In the genomic region with DNA sequence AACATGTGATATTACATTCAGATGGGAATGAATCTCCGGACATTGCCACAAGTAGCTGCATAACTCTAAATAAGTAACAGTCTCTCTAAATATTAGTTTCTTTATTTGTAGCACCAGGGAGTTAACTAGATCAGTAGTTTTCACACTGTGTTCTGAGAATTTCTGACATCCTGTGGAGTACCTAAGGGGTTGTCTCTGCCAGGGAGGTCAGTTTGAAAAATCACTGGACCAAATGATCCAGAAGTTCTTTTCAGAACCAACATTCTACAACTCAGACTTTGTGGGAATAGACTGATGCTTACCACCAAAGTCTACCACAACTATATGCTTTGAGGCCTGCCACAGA, we compare ENCODE assay signal across 14 cellular contexts. TPM values are rescaled to one million over a fixed set of nuclear protein-coding genes. Genes with fewer than 3 reads are reported as not detected.
A peak's percentile ranks its signal among the peaks of the same experiment; 100 is the strongest.
DNase-seq lines count a peak whose midpoint lies in the region; ATAC-seq, FAIRE-seq and TF ChIP-seq lines count a peak whose summit lies in the region.
"Had no signal": no experiment of that assay in that cellular context is flagged by ENCODE, and none has a peak within 500 bp of the region (broad histone marks: within the 10 kb centered on the region; RNA-seq: fewer than 3 reads in every experiment).

No MANE protein-coding gene starts in this region.

- no peak overlapping the region for H3K4ac ChIP-seq in H9 (ENCODE audit: low read depth, low read length)

- H2BK12ac ChIP-seq in H9 (ENCODE audit: insufficient read length, low read depth, low read length): no peak overlapping the region

- H2BK20ac ChIP-seq in H9 (ENCODE audit: low read depth, low read length, poor library complexity, severe bottlenecking): no peak overlapping the region

- peaks cover 14% of the 10 kb centered on the region for H3K4me1 Mint-ChIP-seq in activated naive CD8-positive, alpha-beta T cell treated with anti-CD3 and anti-CD28 coated beads, Interleukin-2, amount 10 ng/mL, durations not matched to agents 7 days and 5 days
- H3K4me1 Mint-ChIP-seq in H9: peaks cover 4 to 8% of the 10 kb centered on the region in 2 experiments

- POLR2A ChIA-PET in activated naive CD8-positive, alpha-beta T cell treated with anti-CD3 and anti-CD28 coated beads, Interleukin-2, amount 10 ng/mL, durations not matched to agents 7 days and 5 days (lab: Charles Lee): no interaction called here

- H3K27me3 ChIP-seq in H9 (ENCODE audit: insufficient read depth, low read length): no peaks in the 10 kb centered on the region

- peaks cover 21% of the 10 kb centered on the region for H3K9me3 Mint-ChIP-seq in activated naive CD8-positive, alpha-beta T cell treated with anti-CD3 and anti-CD28 coated beads, Interleukin-2, amount 10 ng/mL, durations not matched to agents 7 days and 5 days
- H3K9me3 Mint-ChIP-seq in H9: peaks cover 14 to 15% of the 10 kb centered on the region in 2 experiments

- no peak overlapping the region for H2AK5ac ChIP-seq in H9 (ENCODE audit: insufficient read length, low read length)

- H3K27ac Mint-ChIP-seq in activated naive CD8-positive, alpha-beta T cell treated with anti-CD3 and anti-CD28 coated beads, Interleukin-2, amount 10 ng/mL, durations not matched to agents 7 days and 5 days: peak overlapping the region; percentile 64
- H3K27ac Mint-ChIP-seq in H9: no peak overlapping the region

- no peaks in the 10 kb centered on the region for H3K79me1 ChIP-seq in H9 (ENCODE audit: insufficient read depth, low read depth, low read length, poor library complexity, severe bottlenecking)

- no peak overlapping the region for H3K9ac ChIP-seq in H9 (ENCODE audit: extremely low read depth, insufficient read length, low read length)

- no peak for DNase-seq in activated naive CD8-positive, alpha-beta T cell treated with anti-CD3 and anti-CD28 coated beads, Interleukin-2, amount 10 ng/mL, durations not matched to agents 7 days and 5 days
- no peak for DNase-seq in coronary artery (ENCODE audit: low spot score)
- DNase-seq in RCC 7860 (ENCODE audit: low spot score): no peak
- DNase-seq in stimulated activated naive CD8-positive, alpha-beta T cell treated with anti-CD3 and anti-CD28 coated beads, Interleukin-15, Interleukin-2, amounts not matched to agents 100 U/mL and 50 U/mL, for 24 hours: no peak
- DNase-seq in H9: no peak
- DNase-seq: Caco-2, NCI-H446 had no signal

- FAIRE-seq in RCC 7860 (lab: Jason Lieb, UNC): no peak
- FAIRE-seq: bronchial epithelial cell had no signal

- no peak overlapping the region for H3K18ac ChIP-seq in H9 (ENCODE audit: insufficient read length, low read depth, low read length)

- no peak overlapping the region for H4K5ac ChIP-seq in H9 (ENCODE audit: insufficient read length, low read depth, low read length)

- no peak overlapping the region for H3K14ac ChIP-seq in H9 (ENCODE audit: insufficient read depth, low read length)

- ATAC-seq in GM18909 (IDR thresholded peaks at IDR 0.05; ENCODE audit: poor library complexity, unreplicated experiment) (peak; percentile 45), GM21786 (IDR thresholded peaks at IDR 0.05; ENCODE audit: unreplicated experiment) (peak; percentile 38), HG03280 (IDR thresholded peaks at IDR 0.05; ENCODE audit: unreplicated experiment) (peak; percentile 33)
- no peak for ATAC-seq in activated naive CD8-positive, alpha-beta T cell treated with anti-CD3 and anti-CD28 coated beads, Interleukin-2, amount 10 ng/mL, durations not matched to agents 7 days and 5 days (ENCODE audit: low read depth)
- no peak for ATAC-seq in stimulated activated naive CD8-positive, alpha-beta T cell treated with anti-CD3 and anti-CD28 coated beads, Interleukin-15, Interleukin-2, amounts not matched to agents 100 U/mL and 50 U/mL, for 24 hours
- ATAC-seq: left lobe of liver had no signal

- no peak overlapping the region for H2AFZ ChIP-seq in H9 (ENCODE audit: low read length)

- H2BK5ac ChIP-seq in H9 (ENCODE audit: insufficient read length, low read length): no peak overlapping the region

- peaks cover 4% of the 10 kb centered on the region for H3K36me3 Mint-ChIP-seq in activated naive CD8-positive, alpha-beta T cell treated with anti-CD3 and anti-CD28 coated beads, Interleukin-2, amount 10 ng/mL, durations not matched to agents 7 days and 5 days
- H3K36me3 Mint-ChIP-seq in H9 (ENCODE audit: insufficient read depth in 1 of 3, low read depth in 3 of 3): peaks cover 7 to 8% (median 8%) of the 10 kb centered on the region in 3 experiments; a peak in 6 of 7 replicates

- TF ChIP-seq CTCF in coronary artery (IDR thresholded peaks at IDR 0.05) (no peak), H9 (conservative IDR thresholded peaks at IDR 0.05) (no peak)

- H3K79me2 ChIP-seq in H9 (ENCODE audit: insufficient read depth, low read length): no peaks in the 10 kb centered on the region

- H3K4me1 ChIP-seq in H9 (ENCODE audit: insufficient read depth, low read length): no peaks in the 10 kb centered on the region
- H3K4me1 ChIP-seq: Caco-2, prostate gland had no signal

- H2BK15ac ChIP-seq in H9 (ENCODE audit: low read depth, low read length): no peak overlapping the region

- no peak overlapping the region for H3K4me2 ChIP-seq in H9 (ENCODE audit: insufficient read depth, insufficient read length, low read length)

- H3K56ac ChIP-seq in H9 (ENCODE audit: insufficient read length, low read depth, low read length): no peak overlapping the region

- H3K27me3 Mint-ChIP-seq in activated naive CD8-positive, alpha-beta T cell treated with anti-CD3 and anti-CD28 coated beads, Interleukin-2, amount 10 ng/mL, durations not matched to agents 7 days and 5 days: peaks cover 11% of the 10 kb centered on the region
- no peaks in the 10 kb centered on the region; the same call in 1 of the 2 replicates for H3K27me3 Mint-ChIP-seq in H9 (ENCODE audit: low read depth)

- no peak overlapping the region for H3T11ph ChIP-seq in H9 (ENCODE audit: low read length)

- no peaks in the 10 kb centered on the region for H3K23me2 ChIP-seq in H9 (ENCODE audit: insufficient read length, low read depth, low read length, poor library complexity, severe bottlenecking)

- no peak overlapping the region for H3K27ac ChIP-seq in coronary artery
- H3K27ac ChIP-seq in H9 (ENCODE audit: insufficient read length, low read depth, low read length): no peak overlapping the region
- H3K27ac ChIP-seq: prostate gland, SK-N-MC had no signal

- no peak overlapping the region for H4K91ac ChIP-seq in H9 (ENCODE audit: insufficient read length, low read depth, low read length)

- no peaks in the 10 kb centered on the region for H4K20me1 ChIP-seq in H9 (ENCODE audit: control insufficient read depth, insufficient read depth, insufficient read length)

- H3K4me3 ChIP-seq in coronary artery: no peak overlapping the region
- H3K4me3 ChIP-seq: prostate gland, SK-N-MC had no signal

- H3K9me3 ChIP-seq in H9 (ENCODE audit: control insufficient read depth, low read depth, low read length): no peaks in the 10 kb centered on the region
- H3K9me3 ChIP-seq: Caco-2, prostate gland had no signal

- no peak overlapping the region for H3K4me3 Mint-ChIP-seq in activated naive CD8-positive, alpha-beta T cell treated with anti-CD3 and anti-CD28 coated beads, Interleukin-2, amount 10 ng/mL, durations not matched to agents 7 days and 5 days
- H3K4me3 Mint-ChIP-seq in H9: no peak overlapping the region

- no peak overlapping the region for H3K23ac ChIP-seq in H9 (ENCODE audit: insufficient read length, low read depth, low read length)

- no peak overlapping the region for H4K8ac ChIP-seq in H9 (replicated peaks; ENCODE audit: insufficient read length, low read depth, low read length)

- WGBS in H9 (ENCODE audit: extremely low coverage, insufficient read length, low lambda C conversion rate): no CpG with 5 or more reads among the region's 1 CpG

- no peak overlapping the region for H2BK120ac ChIP-seq in H9 (ENCODE audit: low read depth, low read length, poor library complexity, severe bottlenecking)

RNA-seq across cellular contexts. Expression of gene ILDR1, which starts 9.0 kb away (rescaled TPM):
- total RNA-seq in activated naive CD8-positive, alpha-beta T cell treated with anti-CD3 and anti-CD28 coated beads, Interleukin-2, amount 10 ng/mL, durations not matched to agents 7 days and 5 days: not detected
- 0.68 and 1.1 TPM in 2 replicates for total RNA-seq in H9 (2021)

RNA-seq across cellular contexts. Expression of gene CD86, which starts 24.1 kb away (rescaled TPM):
- 1 to 10 TPM in 1 of 2 experiments, under 1 TPM in 1; 0.42 to 1.0 TPM for total RNA-seq in activated naive CD8-positive, alpha-beta T cell treated with anti-CD3 and anti-CD28 coated beads, Interleukin-2, amount 10 ng/mL, durations not matched to agents 7 days and 5 days
- total RNA-seq in H9 (2021): not detected in 2 replicates
- total RNA-seq: Caco-2 had no signal

Comparison
In these comparisons a context has a peak if more than half of its experiments do, and no peak if none do; other contexts are left out.
1. ATAC-seq: peak in GM18909 (single experiment), GM21786 (single experiment) and HG03280 (single experiment); none in activated naive CD8-positive, alpha-beta T cell treated with anti-CD3 and anti-CD28 coated beads, Interleukin-2, amount 10 ng/mL, durations not matched to agents 7 days and 5 days (single experiment) and stimulated activated naive CD8-positive, alpha-beta T cell treated with anti-CD3 and anti-CD28 coated beads, Interleukin-15, Interleukin-2, amounts not matched to agents 100 U/mL and 50 U/mL, for 24 hours (single experiment).